9 cellular contexts compared by ENCODE assay signal in genomic region chr15:58731756-58732535, GRCh38. TPM values are rescaled to one million over a fixed set of nuclear protein-coding genes. Genes with fewer than 3 reads are reported as not detected.
DNase-seq lines count a peak whose midpoint lies in the region; ATAC-seq and TF ChIP-seq lines count a peak whose summit lies in the region.
"Had no signal": no experiment of that assay in that cellular context is flagged by ENCODE, and none has a peak within 500 bp of the region (broad histone marks: within the 10 kb centered on the region; RNA-seq: fewer than 3 reads in every experiment).

No MANE protein-coding gene starts in this region.

- no peaks in the 10 kb centered on the region for H3K36me3 ChIP-seq in suprapubic skin

- no peak overlapping the region for H3K4me3 ChIP-seq in suprapubic skin
- H3K4me3 ChIP-seq: spleen had no signal

- 69% methylated on average over 5 of the region's 5 CpGs for WGBS in suprapubic skin

- peaks cover 69% of the 10 kb centered on the region for H3K4me1 Mint-ChIP-seq in activated T-cell treated with anti-CD3 and anti-CD28 coated beads, Interleukin-2, amount 50 U/mL, for 24 hours (ENCODE audit: low read depth)
- H3K4me1 Mint-ChIP-seq in activated naive CD8-positive, alpha-beta T cell treated with anti-CD3 and anti-CD28 coated beads for 36 hours, result peaks cover 64% of the 10 kb centered on the region

- no peaks in the 10 kb centered on the region for H3K27me3 ChIP-seq in suprapubic skin
- H3K27me3 ChIP-seq: spleen had no signal

- peak overlapping the region; percentile 60 for H3K27ac ChIP-seq in suprapubic skin

- H3K27me3 Mint-ChIP-seq in activated T-cell treated with anti-CD3 and anti-CD28 coated beads, Interleukin-2, amount 50 U/mL, for 24 hours, result no peaks in the 10 kb centered on the region
- H3K27me3 Mint-ChIP-seq in activated naive CD8-positive, alpha-beta T cell treated with anti-CD3 and anti-CD28 coated beads for 36 hours, result no peaks in the 10 kb centered on the region

- no peak for DNase-seq in activated T-cell treated with anti-CD3 and anti-CD28 coated beads, Interleukin-2, amount 50 U/mL, for 24 hours
- no peak for DNase-seq in activated T-cell treated with anti-CD3 and anti-CD28 coated beads, Interleukin-2, amount 50 U/mL, for 48 hours
- DNase-seq in activated naive CD8-positive, alpha-beta T cell treated with anti-CD3 and anti-CD28 coated beads for 36 hours, result no peak
- DNase-seq in hepatic stellate cell (ENCODE audit: low spot score) (peak; percentile 77), suprapubic skin (ENCODE audit: low spot score in 2 of 2) (no peak), NCI-H2227 treated with DMSO at 0.1 percent for 48 hours (lab: John Stamatoyannopoulos, UW) (no peak), AML-193 (lab: John Stamatoyannopoulos, UW) (no peak)
- DNase-seq: spleen had no signal

- H3K9me3 ChIP-seq in suprapubic skin, result no peaks in the 10 kb centered on the region
- H3K9me3 ChIP-seq: spleen had no signal

- H3K36me3 Mint-ChIP-seq in activated T-cell treated with anti-CD3 and anti-CD28 coated beads, Interleukin-2, amount 50 U/mL, for 24 hours (ENCODE audit: low read depth), result peaks cover 26% of the 10 kb centered on the region
- H3K36me3 Mint-ChIP-seq in activated naive CD8-positive, alpha-beta T cell treated with anti-CD3 and anti-CD28 coated beads for 36 hours, result peaks cover 27% of the 10 kb centered on the region

- H3K4me1 ChIP-seq in suprapubic skin, result peaks cover 48% of the 10 kb centered on the region

- no peak for TF ChIP-seq CTCF in suprapubic skin (IDR thresholded peaks at IDR 0.05)

- ATAC-seq in HG02588 (IDR thresholded peaks at IDR 0.05; ENCODE audit: unreplicated experiment), result no peak

- H3K27ac Mint-ChIP-seq in activated T-cell treated with anti-CD3 and anti-CD28 coated beads, Interleukin-2, amount 50 U/mL, for 24 hours, result peak overlapping the region; percentile 59
- H3K27ac Mint-ChIP-seq in activated naive CD8-positive, alpha-beta T cell treated with anti-CD3 and anti-CD28 coated beads for 36 hours, result peak overlapping the region; percentile 42

- no peak for TF ChIP-seq POLR2A in suprapubic skin (IDR thresholded peaks at IDR 0.05)

- H3K9me3 Mint-ChIP-seq in activated T-cell treated with anti-CD3 and anti-CD28 coated beads, Interleukin-2, amount 50 U/mL, for 24 hours, result no peaks in the 10 kb centered on the region
- H3K9me3 Mint-ChIP-seq in activated naive CD8-positive, alpha-beta T cell treated with anti-CD3 and anti-CD28 coated beads for 36 hours, result peaks cover 4% of the 10 kb centered on the region

- TF ChIP-seq EP300 in suprapubic skin (IDR thresholded peaks at IDR 0.05), result no peak

- H3K4me3 Mint-ChIP-seq in activated T-cell treated with anti-CD3 and anti-CD28 coated beads, Interleukin-2, amount 50 U/mL, for 24 hours, result no peak overlapping the region
- H3K4me3 Mint-ChIP-seq in activated naive CD8-positive, alpha-beta T cell treated with anti-CD3 and anti-CD28 coated beads for 36 hours, result no peak overlapping the region

RNA-seq across cellular contexts. Expression of gene ADAM10, which starts 17.6 kb away (rescaled TPM):
- total RNA-seq in activated naive CD8-positive, alpha-beta T cell treated with anti-CD3 and anti-CD28 coated beads for 36 hours, result 10 to 100 TPM; 89.3 to 91.8 TPM
- 10 to 100 TPM; 45.1 to 57.0 (median 52.5) TPM for total RNA-seq in suprapubic skin

RNA-seq across cellular contexts. Expression of gene MINDY2, which starts 39.2 kb away (rescaled TPM):
- 1 to 10 TPM; 9.2 to 9.8 TPM for total RNA-seq in activated naive CD8-positive, alpha-beta T cell treated with anti-CD3 and anti-CD28 coated beads for 36 hours
- 10 to 100 TPM; 11.4 to 31.1 (median 20.5) TPM for total RNA-seq in suprapubic skin
